Comparison of ENCODE assay signal across 11 cellular contexts in the genomic region with DNA sequence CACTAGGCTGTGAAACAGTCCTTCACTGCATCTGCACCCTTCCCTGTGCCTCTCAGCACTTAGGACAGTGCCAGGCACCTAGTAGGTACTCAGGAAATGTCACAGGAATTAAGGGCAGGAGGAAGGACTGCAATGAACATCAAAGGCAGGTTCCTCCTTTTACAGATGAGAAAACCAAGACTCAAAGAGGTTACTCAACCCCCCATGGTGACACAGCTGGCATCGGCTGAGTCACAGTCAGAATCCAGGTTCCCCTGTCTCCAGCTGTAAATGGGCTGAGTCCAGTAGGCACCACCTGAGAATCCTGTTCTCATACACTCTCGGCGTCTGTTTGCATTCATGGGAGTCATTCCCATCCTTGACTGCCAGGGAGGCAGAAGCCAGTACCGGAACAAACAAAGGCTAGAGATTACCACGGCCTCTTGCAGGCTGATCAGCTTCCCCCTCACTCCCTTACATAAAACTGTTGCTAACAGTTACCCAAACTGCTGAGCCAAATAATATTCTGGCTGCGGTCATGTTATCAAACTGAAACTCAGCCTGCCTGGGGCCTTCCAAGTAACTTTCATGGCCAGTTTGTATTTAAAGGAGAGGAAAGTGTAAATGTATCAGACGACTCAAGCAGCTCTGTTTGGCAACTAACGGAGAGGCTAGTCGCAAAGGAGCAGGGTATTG.
DNase-seq lines count a peak whose midpoint lies in the region; ATAC-seq and TF ChIP-seq lines count a peak whose summit lies in the region.
"Had no signal": no experiment of that assay in that cellular context is flagged by ENCODE, and none has a peak within 500 bp of the region (broad histone marks: within the 10 kb centered on the region; RNA-seq: fewer than 3 reads in every experiment).

No MANE protein-coding gene starts in this region.

- no peak for TF ChIP-seq CTCF in neural progenitor cell (IDR thresholded peaks at IDR 0.05)

- H3K27ac ChIP-seq in neural progenitor cell = no peak overlapping the region

- no peak overlapping the region for H3K9ac ChIP-seq in neural progenitor cell

- H3K4me2 ChIP-seq in neural progenitor cell = no peak overlapping the region

- DNase-seq in ELF-1 (ENCODE audit: low read depth, low spot score) = peak; percentile 30
- peak; percentile 87 for DNase-seq in OCI-M1 (lab: John Stamatoyannopoulos, UW)
- peak; percentile 24 for DNase-seq in fibroblast of gingiva (ENCODE audit: low read depth)
- peak; percentile 45 for DNase-seq in neural progenitor cell (ENCODE audit: low spot score)
- no peak for DNase-seq in activated T-cell treated with anti-CD3 and anti-CD28 coated beads, Interleukin-2, amount 50 U/mL, for 4 hours
- DNase-seq in stimulated activated CD4-positive, alpha-beta T cell treated with anti-CD3 and anti-CD28 coated beads, Interleukin-4, amount 100 ng/mL, for 1 hour = no peak
- DNase-seq in activated CD4-positive, alpha-beta T cell treated with anti-CD3 and anti-CD28 coated beads, Interleukin-2, amount 10 ng/mL, durations not matched to agents 7 days and 5 days = no peak
- no peak for DNase-seq in MV-4-11 (lab: John Stamatoyannopoulos, UW)
- DNase-seq: activated CD4-positive, alpha-beta T cell treated with anti-CD3 and anti-CD28 coated beads for 36 hours; CD4-positive, CD25-positive, alpha-beta regulatory T cell had no signal

- CTCF ChIA-PET in activated CD4-positive, alpha-beta T cell treated with anti-CD3 and anti-CD28 coated beads, Interleukin-2, amount 10 ng/mL, durations not matched to agents 7 days and 5 days (lab: Charles Lee) = no interaction called here

- H3K27ac Mint-ChIP-seq in neural progenitor cell = no peak overlapping the region
- no peak overlapping the region for H3K27ac Mint-ChIP-seq in activated CD4-positive, alpha-beta T cell treated with anti-CD3 and anti-CD28 coated beads, Interleukin-2, amount 10 ng/mL, durations not matched to agents 7 days and 5 days
- H3K27ac Mint-ChIP-seq: activated CD4-positive, alpha-beta T cell treated with anti-CD3 and anti-CD28 coated beads for 36 hours; CD4-positive, CD25-positive, alpha-beta regulatory T cell; stimulated activated naive CD8-positive, alpha-beta T cell treated with anti-CD3 and anti-CD28 coated beads, Interleukin-15, Interleukin-2, amounts not matched to agents 100 ng/mL and 50 ng/mL, for 24 hours had no signal

- H3F3A ChIP-seq in neural progenitor cell (ENCODE audit: low read depth) = peaks cover 10% of the 10 kb centered on the region

- peaks cover 5% of the 10 kb centered on the region for H3K4me1 ChIP-seq in neural progenitor cell

- H2AFZ ChIP-seq in neural progenitor cell (replicated peaks) = no peak overlapping the region

- no peak for ATAC-seq in activated T-cell treated with anti-CD3 and anti-CD28 coated beads, Interleukin-2, amount 50 U/mL, for 4 hours
- ATAC-seq: activated CD4-positive, alpha-beta T cell treated with anti-CD3 and anti-CD28 coated beads for 36 hours had no signal

- H3K36me3 ChIP-seq in neural progenitor cell = no peaks in the 10 kb centered on the region

- no peaks in the 10 kb centered on the region for H3K79me2 ChIP-seq in neural progenitor cell (ENCODE audit: low read depth)

- POLR2A ChIA-PET in activated CD4-positive, alpha-beta T cell treated with anti-CD3 and anti-CD28 coated beads, Interleukin-2, amount 10 ng/mL, durations not matched to agents 7 days and 5 days (lab: Charles Lee) = no interaction called here

- peaks cover 4% of the 10 kb centered on the region for H4K20me1 ChIP-seq in neural progenitor cell (ENCODE audit: low read depth)

- peaks cover 7% of the 10 kb centered on the region for H3K27me3 Mint-ChIP-seq in neural progenitor cell (ENCODE audit: insufficient read depth, low read depth)
- peaks cover 5% of the 10 kb centered on the region for H3K27me3 Mint-ChIP-seq in activated T-cell treated with anti-CD3 and anti-CD28 coated beads, Interleukin-2, amount 50 U/mL, for 4 hours (ENCODE audit: low read depth)
- no peaks in the 10 kb centered on the region for H3K27me3 Mint-ChIP-seq in activated CD4-positive, alpha-beta T cell treated with anti-CD3 and anti-CD28 coated beads, Interleukin-2, amount 10 ng/mL, durations not matched to agents 7 days and 5 days
- H3K27me3 Mint-ChIP-seq: stimulated activated naive CD8-positive, alpha-beta T cell treated with anti-CD3 and anti-CD28 coated beads, Interleukin-15, Interleukin-2, amounts not matched to agents 100 ng/mL and 50 ng/mL, for 24 hours had no signal

- H3K4me3 Mint-ChIP-seq in neural progenitor cell = no peak overlapping the region
- H3K4me3 Mint-ChIP-seq in activated T-cell treated with anti-CD3 and anti-CD28 coated beads, Interleukin-2, amount 50 U/mL, for 4 hours = no peak overlapping the region
- H3K4me3 Mint-ChIP-seq in activated CD4-positive, alpha-beta T cell treated with anti-CD3 and anti-CD28 coated beads, Interleukin-2, amount 10 ng/mL, durations not matched to agents 7 days and 5 days = no peak overlapping the region
- H3K4me3 Mint-ChIP-seq: activated CD4-positive, alpha-beta T cell treated with anti-CD3 and anti-CD28 coated beads for 36 hours; CD4-positive, CD25-positive, alpha-beta regulatory T cell; stimulated activated naive CD8-positive, alpha-beta T cell treated with anti-CD3 and anti-CD28 coated beads, Interleukin-15, Interleukin-2, amounts not matched to agents 100 ng/mL and 50 ng/mL, for 24 hours had no signal

- no peak overlapping the region for H3K4me3 ChIP-seq in neural progenitor cell

- peaks cover 27% of the 10 kb centered on the region for H3K36me3 Mint-ChIP-seq in neural progenitor cell
- no peaks in the 10 kb centered on the region for H3K36me3 Mint-ChIP-seq in activated T-cell treated with anti-CD3 and anti-CD28 coated beads, Interleukin-2, amount 50 U/mL, for 4 hours (ENCODE audit: insufficient read depth)
- H3K36me3 Mint-ChIP-seq in activated CD4-positive, alpha-beta T cell treated with anti-CD3 and anti-CD28 coated beads, Interleukin-2, amount 10 ng/mL, durations not matched to agents 7 days and 5 days (ENCODE audit: low read depth) = no peaks in the 10 kb centered on the region
- H3K36me3 Mint-ChIP-seq: CD4-positive, CD25-positive, alpha-beta regulatory T cell had no signal

- no peaks in the 10 kb centered on the region for H3K9me3 ChIP-seq in neural progenitor cell (ENCODE audit: low read depth)

- H3K9me3 Mint-ChIP-seq in neural progenitor cell = no peaks in the 10 kb centered on the region
- no peaks in the 10 kb centered on the region for H3K9me3 Mint-ChIP-seq in activated T-cell treated with anti-CD3 and anti-CD28 coated beads, Interleukin-2, amount 50 U/mL, for 4 hours
- H3K9me3 Mint-ChIP-seq in activated CD4-positive, alpha-beta T cell treated with anti-CD3 and anti-CD28 coated beads, Interleukin-2, amount 10 ng/mL, durations not matched to agents 7 days and 5 days = no peaks in the 10 kb centered on the region
- H3K9me3 Mint-ChIP-seq: stimulated activated naive CD8-positive, alpha-beta T cell treated with anti-CD3 and anti-CD28 coated beads, Interleukin-15, Interleukin-2, amounts not matched to agents 100 ng/mL and 50 ng/mL, for 24 hours had no signal

- peaks cover 6% of the 10 kb centered on the region for H3K4me1 Mint-ChIP-seq in neural progenitor cell
- H3K4me1 Mint-ChIP-seq in activated T-cell treated with anti-CD3 and anti-CD28 coated beads, Interleukin-2, amount 50 U/mL, for 4 hours (ENCODE audit: low read depth) = no peaks in the 10 kb centered on the region
- no peaks in the 10 kb centered on the region for H3K4me1 Mint-ChIP-seq in activated CD4-positive, alpha-beta T cell treated with anti-CD3 and anti-CD28 coated beads, Interleukin-2, amount 10 ng/mL, durations not matched to agents 7 days and 5 days
- H3K4me1 Mint-ChIP-seq: activated CD4-positive, alpha-beta T cell treated with anti-CD3 and anti-CD28 coated beads for 36 hours; CD4-positive, CD25-positive, alpha-beta regulatory T cell had no signal

- no peaks in the 10 kb centered on the region for H3K27me3 ChIP-seq in neural progenitor cell

Comparison
In these comparisons a context has a peak if more than half of its experiments do, and no peak if none do; other contexts are left out.
1. DNase-seq: peak in ELF-1 (single experiment), OCI-M1 (single experiment), fibroblast of gingiva (single experiment) and neural progenitor cell (single experiment); none in activated T-cell treated with anti-CD3 and anti-CD28 coated beads, Interleukin-2, amount 50 U/mL, for 4 hours (single experiment), stimulated activated CD4-positive, alpha-beta T cell treated with anti-CD3 and anti-CD28 coated beads, Interleukin-4, amount 100 ng/mL, for 1 hour (single experiment), activated CD4-positive, alpha-beta T cell treated with anti-CD3 and anti-CD28 coated beads, Interleukin-2, amount 10 ng/mL, durations not matched to agents 7 days and 5 days (single experiment) and MV-4-11 (single experiment).